In the genomic region with DNA sequence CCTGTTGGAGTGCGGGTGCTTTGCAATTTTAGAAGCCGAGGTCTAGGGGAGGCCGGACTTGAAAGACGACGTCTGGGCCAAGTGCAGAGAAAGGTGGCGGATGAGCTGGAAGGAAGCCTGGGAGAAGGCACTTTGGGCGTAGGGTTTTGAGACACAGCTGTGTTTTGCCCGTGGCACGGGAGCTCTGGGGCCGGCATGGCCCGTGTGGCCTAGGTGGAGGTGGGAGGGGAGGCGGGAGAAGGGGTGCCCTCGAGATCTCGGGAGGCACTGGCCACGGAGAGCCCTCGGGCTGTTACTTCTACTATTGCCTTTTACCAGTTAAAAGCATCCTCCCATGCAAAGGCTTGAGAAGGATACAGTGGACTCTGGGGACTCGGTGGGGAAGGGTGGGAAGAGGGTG, we compare ENCODE assay signal across 1 cellular context.
TF ChIP-seq lines count a peak whose summit lies in the region.

No MANE protein-coding gene starts in this region.

TF ChIP-seq in GM23338, 12 proteins besides CTCF, POLR2A, EP300 and RAD21 (continued from another document):
- TF ChIP-seq STAT1 (IDR thresholded peaks at IDR 0.05; ENCODE audit: unreplicated experiment) (no peak), CREB1 (CRISPR knock-in tag; IDR thresholded peaks at IDR 0.05; ENCODE audit: low read depth) (no peak)
